ENCODE assay signal across 15 cellular contexts in the genomic region with DNA sequence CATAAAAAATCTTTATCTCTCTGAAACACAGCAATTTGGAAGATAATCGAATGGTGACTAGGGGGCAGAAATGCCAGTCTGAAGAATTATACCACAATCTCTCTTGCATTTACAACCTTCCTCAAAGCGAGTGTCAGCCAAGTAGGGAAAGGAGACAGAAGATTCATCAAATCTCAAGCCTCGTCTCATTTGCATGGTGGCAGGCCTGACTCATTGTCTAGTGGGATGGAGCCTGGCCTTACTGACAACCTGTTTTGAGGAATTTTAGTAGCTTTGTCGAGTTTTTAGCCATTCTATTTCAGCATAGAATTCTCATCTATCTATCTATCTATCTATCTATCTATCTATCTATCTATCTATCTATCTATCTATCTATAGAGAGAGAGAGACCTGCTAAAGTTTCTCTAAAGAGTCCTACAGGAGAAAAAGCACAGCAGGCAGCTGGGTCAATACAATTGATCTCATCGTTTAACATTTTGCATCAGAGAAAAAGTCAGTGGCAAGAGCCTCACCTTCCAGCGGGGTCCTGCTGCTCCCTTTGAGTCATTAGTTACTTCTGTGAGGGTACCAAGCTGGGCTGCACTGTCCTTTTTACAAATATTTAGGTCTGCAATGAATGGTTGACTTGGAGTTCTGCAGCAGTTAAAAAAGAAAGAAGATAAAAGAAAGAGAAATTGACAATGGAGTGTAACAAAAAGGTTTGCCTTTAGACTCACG.
DNase-seq lines count a peak whose midpoint lies in the region; ATAC-seq and TF ChIP-seq lines count a peak whose summit lies in the region.
"Had no signal": no experiment of that assay in that cellular context is flagged by ENCODE, and none has a peak within 500 bp of the region (broad histone marks: within the 10 kb centered on the region; RNA-seq: fewer than 3 reads in every experiment).

No MANE protein-coding gene starts in this region.

- TF ChIP-seq CTCF in WTC11 (IDR thresholded peaks at IDR 0.05) (no peak), uterus (IDR thresholded peaks at IDR 0.05) (no peak)

- H3K4me3 ChIP-seq in mesendoderm (ENCODE audit: low read length) (no peak overlapping the region), uterus (no peak overlapping the region)
- H3K4me3 ChIP-seq: BLaER1 treated with 17β-estradiol and CSF1 and Interleukin-3, amounts not matched to agents 10 nM and 100 nM had no signal

- H3K56ac ChIP-seq in mesendoderm (ENCODE audit: low read length), result no peak overlapping the region

- no peaks in the 10 kb centered on the region; the same call in 1 of the 2 replicates for H3K27me3 Mint-ChIP-seq in WTC11 (ENCODE audit: low read depth)
- H3K27me3 Mint-ChIP-seq: CD4-positive, CD25-positive, alpha-beta regulatory T cell; IgD-negative memory B cell had no signal

- H2AK5ac ChIP-seq in mesendoderm (ENCODE audit: low read length), result no peak overlapping the region

- H3K27me3 ChIP-seq in mesendoderm (ENCODE audit: insufficient read depth, low read length, poor library complexity) (no peaks in the 10 kb centered on the region), uterus (no peaks in the 10 kb centered on the region)
- H3K27me3 ChIP-seq: BLaER1 treated with 17β-estradiol and CSF1 and Interleukin-3, amounts not matched to agents 10 nM and 100 nM had no signal

- no peak overlapping the region for H4K8ac ChIP-seq in mesendoderm (ENCODE audit: low read depth, low read length)

- H3K36me3 ChIP-seq in mesendoderm (ENCODE audit: control insufficient read depth, insufficient read depth, low read length) (no peaks in the 10 kb centered on the region), uterus (no peaks in the 10 kb centered on the region)
- H3K36me3 ChIP-seq: BLaER1 treated with 17β-estradiol and CSF1 and Interleukin-3, amounts not matched to agents 10 nM and 100 nM had no signal

- CTCF ChIA-PET in WTC11 (lab: Charles Lee), result no interaction called here

- no peak overlapping the region for H4K5ac ChIP-seq in mesendoderm (ENCODE audit: low read length)

- ATAC-seq in WTC11, result peak; percentile 74
- ATAC-seq: HCT116 had no signal

- no CpG with 5 or more reads among the region's 7 CpGs for WGBS in mesendoderm (ENCODE audit: extremely low coverage, insufficient coverage, low lambda C conversion rate)

- H2BK15ac ChIP-seq in mesendoderm (replicated peaks; ENCODE audit: low read depth), result no peak overlapping the region

- H3K27ac Mint-ChIP-seq in WTC11, result no peak overlapping the region
- H3K27ac Mint-ChIP-seq: CD4-positive, CD25-positive, alpha-beta regulatory T cell; IgD-negative memory B cell had no signal

- no peak overlapping the region for H3K4me3 Mint-ChIP-seq in WTC11
- H3K4me3 Mint-ChIP-seq: CD4-positive, CD25-positive, alpha-beta regulatory T cell; IgD-negative memory B cell had no signal

- H3K79me1 ChIP-seq in mesendoderm (ENCODE audit: low read length), result no peaks in the 10 kb centered on the region

- H2BK5ac ChIP-seq in mesendoderm (ENCODE audit: low read length), result no peak overlapping the region

- no peak overlapping the region for H3K18ac ChIP-seq in mesendoderm (ENCODE audit: low read length)

- POLR2A ChIA-PET in WTC11 (lab: Charles Lee), result no interaction called here

- H3K23ac ChIP-seq in mesendoderm (ENCODE audit: low read length), result no peak overlapping the region

- peaks cover 3% of the 10 kb centered on the region for H3K4me1 ChIP-seq in mesendoderm (ENCODE audit: control insufficient read depth, low read depth, low read length)
- no peaks in the 10 kb centered on the region for H3K4me1 ChIP-seq in uterus

- H3K27ac ChIP-seq in mesendoderm (ENCODE audit: low read depth, low read length) (no peak overlapping the region), uterus (no peak overlapping the region)
- H3K27ac ChIP-seq: BLaER1 treated with 17β-estradiol and CSF1 and Interleukin-3, amounts not matched to agents 10 nM and 100 nM had no signal

- no peak overlapping the region for H3K4me2 ChIP-seq in mesendoderm (ENCODE audit: low read length)
- H3K4me2 ChIP-seq: BLaER1 treated with 17β-estradiol and CSF1 and Interleukin-3, amounts not matched to agents 10 nM and 100 nM had no signal

- no peaks in the 10 kb centered on the region for H3K9me3 ChIP-seq in uterus

- peak; percentile 39 for DNase-seq in Daoy (ENCODE audit: low read depth)
- peak; percentile 62 for DNase-seq in NCI-H146 (lab: John Stamatoyannopoulos, UW)
- no peak for DNase-seq in WTC11 (ENCODE audit: low spot score)
- peak; percentile 33 for DNase-seq in mesendoderm
- no peak for DNase-seq in activated CD8-positive, alpha-beta memory T cell treated with anti-CD3 and anti-CD28 coated beads for 24 hours
- no peak for DNase-seq in OCI-M2 (lab: John Stamatoyannopoulos, UW; ENCODE audit: unreplicated experiment)
- no peak for DNase-seq in uterus
- DNase-seq: ACHN; Calu3; CD4-positive, CD25-positive, alpha-beta regulatory T cell; DMS79; EL had no signal

- peaks cover 42% of the 10 kb centered on the region for H3K4me1 Mint-ChIP-seq in WTC11
- H3K4me1 Mint-ChIP-seq: CD4-positive, CD25-positive, alpha-beta regulatory T cell; IgD-negative memory B cell had no signal

- peaks cover 17% of the 10 kb centered on the region for H3K9me3 Mint-ChIP-seq in WTC11

- intact Hi-C loops in uterus (cut with DNase I; ENCODE audit: low total_unique reads), result no loop called here

- H2BK120ac ChIP-seq in mesendoderm (ENCODE audit: low read depth, low read length), result no peak overlapping the region

- H3K36me3 Mint-ChIP-seq in WTC11, result peaks cover 11% of the 10 kb centered on the region
- H3K36me3 Mint-ChIP-seq: CD4-positive, CD25-positive, alpha-beta regulatory T cell; IgD-negative memory B cell had no signal

- TF ChIP-seq POLR2A in uterus (IDR thresholded peaks at IDR 0.05), result no peak

- no peak overlapping the region for H3K4ac ChIP-seq in mesendoderm (ENCODE audit: low read depth, low read length)

- H3K9ac ChIP-seq in mesendoderm (ENCODE audit: low read length), result no peak overlapping the region
- H3K9ac ChIP-seq: BLaER1 treated with 17β-estradiol and CSF1 and Interleukin-3, amounts not matched to agents 10 nM and 100 nM had no signal

- no peaks in the 10 kb centered on the region for H3K79me2 ChIP-seq in mesendoderm (ENCODE audit: control insufficient read depth, insufficient read depth, low read length)

TF ChIP-seq in WTC11, 78 proteins besides CTCF, POLR2A, EP300 and RAD21:
- TF ChIP-seq, protein P1, sequence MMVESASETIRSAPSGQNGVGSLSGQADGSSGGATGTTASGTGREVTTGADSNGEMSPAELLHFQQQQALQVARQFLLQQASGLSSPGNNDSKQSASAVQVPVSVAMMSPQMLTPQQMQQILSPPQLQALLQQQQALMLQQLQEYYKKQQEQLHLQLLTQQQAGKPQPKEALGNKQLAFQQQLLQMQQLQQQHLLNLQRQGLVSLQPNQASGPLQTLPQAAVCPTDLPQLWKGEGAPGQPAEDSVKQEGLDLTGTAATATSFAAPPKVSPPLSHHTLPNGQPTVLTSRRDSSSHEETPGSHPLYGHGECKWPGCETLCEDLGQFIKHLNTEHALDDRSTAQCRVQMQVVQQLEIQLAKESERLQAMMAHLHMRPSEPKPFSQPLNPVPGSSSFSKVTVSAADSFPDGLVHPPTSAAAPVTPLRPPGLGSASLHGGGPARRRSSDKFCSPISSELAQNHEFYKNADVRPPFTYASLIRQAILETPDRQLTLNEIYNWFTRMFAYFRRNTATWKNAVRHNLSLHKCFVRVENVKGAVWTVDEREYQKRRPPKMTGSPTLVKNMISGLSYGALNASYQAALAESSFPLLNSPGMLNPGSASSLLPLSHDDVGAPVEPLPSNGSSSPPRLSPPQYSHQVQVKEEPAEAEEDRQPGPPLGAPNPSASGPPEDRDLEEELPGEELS (CRISPR knock-in tag; IDR thresholded peaks at IDR 0.05), result no peak

Comparison
In these comparisons a context has a peak if more than half of its experiments do, and no peak if none do; other contexts are left out.
1. DNase-seq: peak in Daoy (single experiment), NCI-H146 (single experiment) and mesendoderm (single experiment); none in WTC11 (single experiment), activated CD8-positive, alpha-beta memory T cell treated with anti-CD3 and anti-CD28 coated beads for 24 hours (single experiment), OCI-M2 (single experiment) and uterus (0 of 2).